ENCODE assay signal across 7 cellular contexts in the genomic region with DNA sequence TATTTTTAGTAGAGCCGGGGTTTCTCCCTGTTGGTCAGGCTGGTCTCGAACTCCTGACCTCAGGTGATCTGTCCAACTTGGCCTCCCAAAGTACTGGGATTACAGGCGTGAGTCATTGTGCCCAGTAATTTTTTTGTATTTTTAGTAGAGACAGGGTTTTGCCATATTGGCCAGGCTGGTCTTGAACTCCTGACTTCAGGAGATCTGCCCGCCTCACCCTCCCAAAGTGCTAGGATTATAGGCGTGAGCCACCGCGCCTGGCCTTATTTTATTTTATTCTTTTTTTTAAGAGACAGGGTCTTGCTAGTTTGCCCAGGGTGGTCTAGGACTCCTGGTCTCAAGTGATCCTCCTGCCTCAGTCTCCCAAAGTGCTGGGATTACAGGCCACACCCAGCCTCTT. TPM values are rescaled to one million over a fixed set of nuclear protein-coding genes. Genes with fewer than 3 reads are reported as not detected.
DNase-seq lines count a peak whose midpoint lies in the region; ATAC-seq and TF ChIP-seq lines count a peak whose summit lies in the region.
"Not testable (repeated sequence)": the region's sequence is repeated elsewhere in the genome, so short reads cannot be mapped to it uniquely, and the experiment has no call there.

No MANE protein-coding gene starts in this region.

- H3K27ac ChIP-seq in CD4-positive, alpha-beta T cell (ENCODE audit: low read depth, low read length); naive thymus-derived CD4-positive, alpha-beta T cell (ENCODE audit: low read depth, low read length): not testable (repeated sequence)
- peak overlapping the region; percentile 97 for H3K27ac ChIP-seq in neutrophil

- H3K4me1 Mint-ChIP-seq in CD4-positive, alpha-beta T cell (ENCODE audit: low read depth) = peaks cover 40% of the 10 kb centered on the region
- H3K4me1 Mint-ChIP-seq in T-cell = peaks cover 42 to 65% (median 51%) of the 10 kb centered on the region in 3 donors
- peaks cover 60% of the 10 kb centered on the region for H3K4me1 Mint-ChIP-seq in activated naive CD4-positive, alpha-beta T cell treated with anti-CD3 and anti-CD28 coated beads, Interleukin-2, amount 10 ng/mL, durations not matched to agents 7 days and 5 days
- peaks cover 57% of the 10 kb centered on the region for H3K4me1 Mint-ChIP-seq in dendritic cell treated with granulocyte-macrophage colony-stimulating factor and Interleukin-4, amounts not matched to agents 40 ng/mL and 50 ng/mL, for 4 days (ENCODE audit: low read depth)
- H3K4me1 Mint-ChIP-seq in naive thymus-derived CD4-positive, alpha-beta T cell = peaks cover 28 to 68% (median 50%) of the 10 kb centered on the region in 7 donors
- H3K4me1 Mint-ChIP-seq in stimulated activated naive B cell treated with anti-CD40 and anti-IgM and Interleukin-4, amounts not matched to agents 10 μg/mL and 1 μg/mL and 100 μg/mL, for 72 hours = peaks cover 35 to 63% of the 10 kb centered on the region in 2 donors

- POLR2A ChIA-PET in CD4-positive, alpha-beta T cell (lab: Charles Lee); T-cell (lab: Charles Lee): not testable (repeated sequence)
- POLR2A ChIA-PET in naive thymus-derived CD4-positive, alpha-beta T cell (lab: Charles Lee) = interaction anchor here (0.6 to 1.1 kb wide), 4 partner anchors 16 to 121 kb away, joined by 3 to 6 read pairs (median 3); no protein-coding TSS in a partner anchor

- H3K4me3 Mint-ChIP-seq in CD4-positive, alpha-beta T cell = peak overlapping the region; percentile 81
- peak overlapping the region in 2 of 3 donors; percentile 17 to 25 for H3K4me3 Mint-ChIP-seq in T-cell
- H3K4me3 Mint-ChIP-seq in activated naive CD4-positive, alpha-beta T cell treated with anti-CD3 and anti-CD28 coated beads, Interleukin-2, amount 10 ng/mL, durations not matched to agents 7 days and 5 days = peak overlapping the region; percentile 21
- not testable (repeated sequence) for H3K4me3 Mint-ChIP-seq in dendritic cell treated with granulocyte-macrophage colony-stimulating factor and Interleukin-4, amounts not matched to agents 40 ng/mL and 50 ng/mL, for 4 days; stimulated activated naive B cell treated with anti-CD40 and anti-IgM and Interleukin-4, amounts not matched to agents 10 μg/mL and 1 μg/mL and 100 μg/mL, for 72 hours
- H3K4me3 Mint-ChIP-seq in naive thymus-derived CD4-positive, alpha-beta T cell = peak overlapping the region in 8 of 10 donors; percentile 12 to 99 (median 74)

- H3K36me3 Mint-ChIP-seq in CD4-positive, alpha-beta T cell (ENCODE audit: low read depth) = peaks cover 11% of the 10 kb centered on the region
- not testable (repeated sequence) for H3K36me3 Mint-ChIP-seq in T-cell; activated naive CD4-positive, alpha-beta T cell treated with anti-CD3 and anti-CD28 coated beads, Interleukin-2, amount 10 ng/mL, durations not matched to agents 7 days and 5 days; naive thymus-derived CD4-positive, alpha-beta T cell; stimulated activated naive B cell treated with anti-CD40 and anti-IgM and Interleukin-4, amounts not matched to agents 10 μg/mL and 1 μg/mL and 100 μg/mL, for 72 hours
- H3K36me3 Mint-ChIP-seq in dendritic cell treated with granulocyte-macrophage colony-stimulating factor and Interleukin-4, amounts not matched to agents 40 ng/mL and 50 ng/mL, for 4 days (ENCODE audit: low read depth) = peaks cover 34% of the 10 kb centered on the region

- DNase-seq in CD4-positive, alpha-beta T cell; T-cell; activated naive CD4-positive, alpha-beta T cell treated with anti-CD3 and anti-CD28 coated beads, Interleukin-2, amount 10 ng/mL, durations not matched to agents 7 days and 5 days; naive thymus-derived CD4-positive, alpha-beta T cell; stimulated activated naive B cell treated with anti-CD40 and anti-IgM and Interleukin-4, amounts not matched to agents 10 μg/mL and 1 μg/mL and 100 μg/mL, for 72 hours: not testable (repeated sequence)

- H3K27me3 ChIP-seq in CD4-positive, alpha-beta T cell (ENCODE audit: control insufficient read depth, insufficient read depth, low read length); naive thymus-derived CD4-positive, alpha-beta T cell (ENCODE audit: control insufficient read depth in 2 of 2, insufficient read depth in 2 of 2, low read length in 2 of 2); neutrophil: not testable (repeated sequence)

- H3K36me3 ChIP-seq in naive thymus-derived CD4-positive, alpha-beta T cell (ENCODE audit: control insufficient read depth in 2 of 3, insufficient read depth in 3 of 3, low read length in 3 of 3) = peaks cover 0 to 11% (median 0%) of the 10 kb centered on the region in 3 experiments
- peaks cover 18% of the 10 kb centered on the region for H3K36me3 ChIP-seq in neutrophil

- H3K9me3 Mint-ChIP-seq in CD4-positive, alpha-beta T cell; T-cell; activated naive CD4-positive, alpha-beta T cell treated with anti-CD3 and anti-CD28 coated beads, Interleukin-2, amount 10 ng/mL, durations not matched to agents 7 days and 5 days; dendritic cell treated with granulocyte-macrophage colony-stimulating factor and Interleukin-4, amounts not matched to agents 40 ng/mL and 50 ng/mL, for 4 days; naive thymus-derived CD4-positive, alpha-beta T cell; stimulated activated naive B cell treated with anti-CD40 and anti-IgM and Interleukin-4, amounts not matched to agents 10 μg/mL and 1 μg/mL and 100 μg/mL, for 72 hours: not testable (repeated sequence)

- peaks cover 29 to 39% of the 10 kb centered on the region in 2 donors for H3K4me1 ChIP-seq in naive thymus-derived CD4-positive, alpha-beta T cell (ENCODE audit: control insufficient read depth in 2 of 2, insufficient read depth in 2 of 2, low read length in 2 of 2)
- peaks cover 70 to 86% of the 10 kb centered on the region in 2 experiments for H3K4me1 ChIP-seq in neutrophil (ENCODE audit: control insufficient read depth in 1 of 2, insufficient read depth in 1 of 2, low read depth in 1 of 2, low read length in 1 of 2)

- TF ChIP-seq CTCF in CD4-positive, alpha-beta T cell (IDR thresholded peaks at IDR 0.05); neutrophil (IDR thresholded peaks at IDR 0.05): not testable (repeated sequence)

- not testable (repeated sequence) for H3K27me3 Mint-ChIP-seq in CD4-positive, alpha-beta T cell; T-cell; activated naive CD4-positive, alpha-beta T cell treated with anti-CD3 and anti-CD28 coated beads, Interleukin-2, amount 10 ng/mL, durations not matched to agents 7 days and 5 days; dendritic cell treated with granulocyte-macrophage colony-stimulating factor and Interleukin-4, amounts not matched to agents 40 ng/mL and 50 ng/mL, for 4 days; naive thymus-derived CD4-positive, alpha-beta T cell; stimulated activated naive B cell treated with anti-CD40 and anti-IgM and Interleukin-4, amounts not matched to agents 10 μg/mL and 1 μg/mL and 100 μg/mL, for 72 hours

- intact Hi-C loops in CD4-positive, alpha-beta T cell (cut with DNase I, micrococcal nuclease); dendritic cell treated with granulocyte-macrophage colony-stimulating factor and Interleukin-4, amounts not matched to agents 40 ng/mL and 50 ng/mL, for 4 days (cut with micrococcal nuclease): not testable (repeated sequence)
- intact Hi-C loops in naive thymus-derived CD4-positive, alpha-beta T cell (cut with micrococcal nuclease) = loop anchor here in 1 of 2 donors (5.0 kb wide), 1 partner anchor 86 kb away; a partner anchor contains a TSS

- peak overlapping the region; percentile 33 for H3K27ac Mint-ChIP-seq in CD4-positive, alpha-beta T cell
- H3K27ac Mint-ChIP-seq in T-cell = peak overlapping the region; percentile 69 to 70
- peak overlapping the region; percentile 49 for H3K27ac Mint-ChIP-seq in activated naive CD4-positive, alpha-beta T cell treated with anti-CD3 and anti-CD28 coated beads, Interleukin-2, amount 10 ng/mL, durations not matched to agents 7 days and 5 days
- H3K27ac Mint-ChIP-seq in dendritic cell treated with granulocyte-macrophage colony-stimulating factor and Interleukin-4, amounts not matched to agents 40 ng/mL and 50 ng/mL, for 4 days = peak overlapping the region; percentile 84
- peak overlapping the region in 6 of 9 donors; percentile 16 to 96 (median 74) for H3K27ac Mint-ChIP-seq in naive thymus-derived CD4-positive, alpha-beta T cell
- H3K27ac Mint-ChIP-seq in stimulated activated naive B cell treated with anti-CD40 and anti-IgM and Interleukin-4, amounts not matched to agents 10 μg/mL and 1 μg/mL and 100 μg/mL, for 72 hours = peak overlapping the region; percentile 47

- ATAC-seq in CD4-positive, alpha-beta T cell (ENCODE audit: poor library complexity); T-cell (replicated peaks in 1 of 4); naive thymus-derived CD4-positive, alpha-beta T cell; stimulated activated naive B cell treated with anti-CD40 and anti-IgM and Interleukin-4, amounts not matched to agents 10 μg/mL and 1 μg/mL and 100 μg/mL, for 72 hours (replicated peaks): not testable (repeated sequence)

- not testable (repeated sequence) for H3K9me3 ChIP-seq in CD4-positive, alpha-beta T cell (ENCODE audit: control insufficient read depth, low read length); naive thymus-derived CD4-positive, alpha-beta T cell (ENCODE audit: control insufficient read depth in 2 of 3, low read length in 3 of 3); neutrophil

- not testable (repeated sequence) for H3K4me3 ChIP-seq in naive thymus-derived CD4-positive, alpha-beta T cell (ENCODE audit: low read length); neutrophil (ENCODE audit: low read depth in 1 of 2, low read length in 1 of 2)

- CTCF ChIA-PET in CD4-positive, alpha-beta T cell (lab: Charles Lee) = interaction anchor here (1.4 kb wide), 1 partner anchor 13 kb away, joined by 5 read pairs; no protein-coding TSS in a partner anchor
- CTCF ChIA-PET in T-cell (lab: Charles Lee); activated naive CD4-positive, alpha-beta T cell treated with anti-CD3 and anti-CD28 coated beads, Interleukin-2, amount 10 ng/mL, durations not matched to agents 7 days and 5 days (lab: Charles Lee); naive thymus-derived CD4-positive, alpha-beta T cell (lab: Charles Lee): not testable (repeated sequence)

RNA-seq across cellular contexts. Expression of a gene that starts 1.3 kb away (rescaled TPM):
- 10 to 100 TPM; 20.2 to 21.6 TPM for total RNA-seq in CD4-positive, alpha-beta T cell
- 100 to 1,000 TPM in 2 of 5 donors, 10 to 100 TPM in 3; 39.0 to 124 (median 94.8) TPM for total RNA-seq in T-cell
- 100 to 1,000 TPM in 1 of 5 experiments, 10 to 100 TPM in 4; 48.8 to 234 (median 72.3) TPM for total RNA-seq in naive thymus-derived CD4-positive, alpha-beta T cell
- 10 to 100 TPM; 24.8 to 97.1 TPM for polyA plus RNA-seq in naive thymus-derived CD4-positive, alpha-beta T cell

RNA-seq across cellular contexts. Expression of a gene that starts 40.5 kb away (rescaled TPM):
- 10 to 100 TPM; 14.8 to 15.7 TPM for total RNA-seq in CD4-positive, alpha-beta T cell
- 10 to 100 TPM; 20.5 to 48.1 (median 40.5) TPM for total RNA-seq in T-cell
- total RNA-seq in naive thymus-derived CD4-positive, alpha-beta T cell = 10 to 100 TPM; 17.5 to 60.2 (median 39.5) TPM
- polyA plus RNA-seq in naive thymus-derived CD4-positive, alpha-beta T cell = 10 to 100 TPM; 37.4 to 45.8 TPM

RNA-seq across cellular contexts. Expression of a gene that starts 43.3 kb away (rescaled TPM):
- 1 to 10 TPM; 7.0 to 7.5 TPM for total RNA-seq in CD4-positive, alpha-beta T cell
- 10 to 100 TPM; 36.1 to 68.9 (median 53.5) TPM for total RNA-seq in T-cell
- total RNA-seq in naive thymus-derived CD4-positive, alpha-beta T cell = 10 to 100 TPM; 20.6 to 72.4 (median 58.6) TPM
- polyA plus RNA-seq in naive thymus-derived CD4-positive, alpha-beta T cell = 100 to 1,000 TPM; 224 to 235 TPM

Comparison
In these comparisons a context has a peak if more than half of its experiments do, and no peak if none do; other contexts are left out.
1. H3K27ac Mint-ChIP-seq: peak in every context shown above with its lines; median percentile 84 in dendritic cell treated with granulocyte-macrophage colony-stimulating factor and Interleukin-4, amounts not matched to agents 40 ng/mL and 50 ng/mL, for 4 days; 74 in naive thymus-derived CD4-positive, alpha-beta T cell; 70 in T-cell; 49 in activated naive CD4-positive, alpha-beta T cell treated with anti-CD3 and anti-CD28 coated beads, Interleukin-2, amount 10 ng/mL, durations not matched to agents 7 days and 5 days; 47 in stimulated activated naive B cell treated with anti-CD40 and anti-IgM and Interleukin-4, amounts not matched to agents 10 μg/mL and 1 μg/mL and 100 μg/mL, for 72 hours; 33 in CD4-positive, alpha-beta T cell.